ENCODE assay signal across 19 cellular contexts in genomic region chr15:42622328-42622925, GRCh38.
"Had no signal": no experiment of that assay in that cellular context is flagged by ENCODE, and none has a peak within 500 bp of the region (broad histone marks: within the 10 kb centered on the region; RNA-seq: fewer than 3 reads in every experiment).

No MANE protein-coding gene starts in this region.

- H3K4me1 Mint-ChIP-seq: activated naive CD4-positive, alpha-beta T cell treated with anti-CD3 and anti-CD28 coated beads, Interleukin-2, amount 50 U/mL, for 24 hours had no signal

- H3K9me3 ChIP-seq: left lung, sigmoid colon had no signal

- H3K9me3 Mint-ChIP-seq: activated naive CD4-positive, alpha-beta T cell treated with anti-CD3 and anti-CD28 coated beads, Interleukin-2, amount 50 U/mL, for 24 hours; activated T-helper 1 cell treated with anti-CD3 and anti-CD28 coated beads, Interleukin-12 subunit alpha, Interleukin-12 subunit beta, Interleukin-2, Interleukin-4 antibody, amounts not matched to agents 30 ng/mL and 10 ng/mL and 1 ng/mL, durations not matched to agents 14 hours and 24 hours and 36 hours had no signal

- H3K27ac ChIP-seq: left lung, sigmoid colon had no signal

- H3K27me3 Mint-ChIP-seq: activated naive CD4-positive, alpha-beta T cell treated with anti-CD3 and anti-CD28 coated beads, Interleukin-2, amount 50 U/mL, for 24 hours; brain had no signal

- H3K36me3 ChIP-seq: left lung had no signal

- H3K4me3 Mint-ChIP-seq: activated CD8-positive, alpha-beta T cell treated with anti-CD3 and anti-CD28 coated beads, Interleukin-2, amount 10 ng/mL, durations not matched to agents 7 days and 5 days; activated naive CD4-positive, alpha-beta T cell treated with anti-CD3 and anti-CD28 coated beads, Interleukin-2, amount 50 U/mL, for 24 hours; activated T-helper 1 cell treated with anti-CD3 and anti-CD28 coated beads, Interleukin-12 subunit alpha, Interleukin-12 subunit beta, Interleukin-2, Interleukin-4 antibody, amounts not matched to agents 30 ng/mL and 10 ng/mL and 1 ng/mL, durations not matched to agents 14 hours and 24 hours and 36 hours; brain had no signal

- H3K27me3 ChIP-seq: left lung, sigmoid colon had no signal

- DNase-seq: activated CD4-positive, alpha-beta T cell treated with anti-CD3 and anti-CD28 coated beads for 1 hour; activated CD4-positive, alpha-beta T cell treated with anti-CD3 and anti-CD28 coated beads, Interleukin-2, amount 50 U/mL, for 1 hour; activated CD8-positive, alpha-beta T cell treated with anti-CD3 and anti-CD28 coated beads, Interleukin-2, amount 10 ng/mL, durations not matched to agents 7 days and 5 days; activated gamma-delta T cell; aorta; caudate nucleus; effector memory CD4-positive, alpha-beta T cell; foreskin melanocyte; kidney; left lung; nucleus accumbens; posterior cingulate gyrus; sigmoid colon; stimulated activated CD4-positive, alpha-beta T cell treated with anti-CD3 and anti-CD28 coated beads, Interleukin-4, amount 100 ng/mL, for 1 hour; stimulated activated naive CD4-positive, alpha-beta T cell treated with Interleukin-2 at 50 U/mL for 16 hours had no signal

- H3K4me3 ChIP-seq: left lung, sigmoid colon had no signal

- H3K4me1 ChIP-seq: left lung had no signal

- ATAC-seq: activated CD8-positive, alpha-beta T cell treated with anti-CD3 and anti-CD28 coated beads, Interleukin-2, amount 10 ng/mL, durations not matched to agents 7 days and 5 days; esophagus mucosa; left lung had no signal

- H3K27ac Mint-ChIP-seq: activated CD8-positive, alpha-beta T cell treated with anti-CD3 and anti-CD28 coated beads, Interleukin-2, amount 10 ng/mL, durations not matched to agents 7 days and 5 days; activated naive CD4-positive, alpha-beta T cell treated with anti-CD3 and anti-CD28 coated beads, Interleukin-2, amount 50 U/mL, for 24 hours; activated T-helper 1 cell treated with anti-CD3 and anti-CD28 coated beads, Interleukin-12 subunit alpha, Interleukin-12 subunit beta, Interleukin-2, Interleukin-4 antibody, amounts not matched to agents 30 ng/mL and 10 ng/mL and 1 ng/mL, durations not matched to agents 14 hours and 24 hours and 36 hours; brain had no signal
